In genomic region chr7:153473189-153473588, GRCh38 we compare ENCODE assay signal across 17 cellular contexts.
DNase-seq lines count a peak whose midpoint lies in the region; ATAC-seq and TF ChIP-seq lines count a peak whose summit lies in the region.
"Had no signal": no experiment of that assay in that cellular context is flagged by ENCODE, and none has a peak within 500 bp of the region (broad histone marks: within the 10 kb centered on the region; RNA-seq: fewer than 3 reads in every experiment).

No MANE protein-coding gene starts in this region.

- no peak overlapping the region for H3K27ac ChIP-seq in adrenal gland
- H3K27ac ChIP-seq in left ventricle myocardium inferior (replicated peaks): peak overlapping the region; percentile 69
- no peak overlapping the region for H3K27ac ChIP-seq in testis
- H3K27ac ChIP-seq: HL-60 had no signal

- ATAC-seq in GM21423 (IDR thresholded peaks at IDR 0.05; ENCODE audit: unreplicated experiment) (no peak), SK-N-SH treated with all-trans-retinoic acid at 6 μM for 48 hours (no peak)

- H3K27me3 ChIP-seq in adrenal gland: no peaks in the 10 kb centered on the region
- peaks cover 3% of the 10 kb centered on the region for H3K27me3 ChIP-seq in left ventricle myocardium inferior (ENCODE audit: low read depth)
- no peaks in the 10 kb centered on the region for H3K27me3 ChIP-seq in testis

- TF ChIP-seq CTCF in adrenal gland (IDR thresholded peaks at IDR 0.05) (no peak), left ventricle myocardium inferior (IDR thresholded peaks at IDR 0.05; ENCODE audit: borderline replicate concordance) (no peak), testis (IDR thresholded peaks at IDR 0.05) (no peak)

- no peak overlapping the region for H3K27ac Mint-ChIP-seq in activated CD4-positive, alpha-beta T cell treated with anti-CD3 and anti-CD28 coated beads, Interleukin-2, amount 10 ng/mL, durations not matched to agents 24 days and 14 days
- H3K27ac Mint-ChIP-seq: B cell; CD4-positive, alpha-beta T cell had no signal

- no peak overlapping the region for H3K4me3 ChIP-seq in adrenal gland
- H3K4me3 ChIP-seq in left ventricle myocardium inferior: no peak overlapping the region
- no peak overlapping the region for H3K4me3 ChIP-seq in testis
- H3K4me3 ChIP-seq: HAP-1 had no signal

- intact Hi-C loops in activated CD4-positive, alpha-beta T cell treated with anti-CD3 and anti-CD28 coated beads, Interleukin-2, amount 10 ng/mL, durations not matched to agents 24 days and 14 days (cut with micrococcal nuclease): no loop called here
- intact Hi-C loops in adrenal gland (cut with DNase I): no loop called here
- intact Hi-C loops in left ventricle myocardium inferior (cut with micrococcal nuclease): no loop called here
- intact Hi-C loops in testis (cut with DNase I; ENCODE audit: low total_unique reads): no loop called here

- H3K4me1 ChIP-seq in adrenal gland (replicated peaks in 1 of 2): no peaks in the 10 kb centered on the region
- H3K4me1 ChIP-seq in left ventricle myocardium inferior: peaks cover 4% of the 10 kb centered on the region
- peaks cover 6% of the 10 kb centered on the region for H3K4me1 ChIP-seq in testis
- H3K4me1 ChIP-seq: HAP-1 had no signal

- no peaks in the 10 kb centered on the region for H3K4me1 Mint-ChIP-seq in activated CD4-positive, alpha-beta T cell treated with anti-CD3 and anti-CD28 coated beads, Interleukin-2, amount 10 ng/mL, durations not matched to agents 24 days and 14 days
- H3K4me1 Mint-ChIP-seq: B cell had no signal

- 13 to 31% (median 26%) methylated on average over 1 of the region's 1 CpG for WGBS in adrenal gland, 4 donors
- 27 to 58% methylated on average over 1 of the region's 1 CpG for WGBS in testis, 2 donors

- H3K36me3 ChIP-seq in adrenal gland (replicated peaks in 1 of 2) (no peaks in the 10 kb centered on the region), left ventricle myocardium inferior (no peaks in the 10 kb centered on the region), testis (ENCODE audit: low read depth, missing control alignments) (no peaks in the 10 kb centered on the region)
- H3K36me3 ChIP-seq: HAP-1 had no signal

- peaks cover 4% of the 10 kb centered on the region for H3K9me3 Mint-ChIP-seq in activated CD4-positive, alpha-beta T cell treated with anti-CD3 and anti-CD28 coated beads, Interleukin-2, amount 10 ng/mL, durations not matched to agents 24 days and 14 days

- TF ChIP-seq POLR2A in adrenal gland (IDR thresholded peaks at IDR 0.05): no peak
- TF ChIP-seq POLR2A in testis (IDR thresholded peaks at IDR 0.05): no peak

- H3K4me3 Mint-ChIP-seq in activated CD4-positive, alpha-beta T cell treated with anti-CD3 and anti-CD28 coated beads, Interleukin-2, amount 10 ng/mL, durations not matched to agents 24 days and 14 days: no peak overlapping the region
- H3K4me3 Mint-ChIP-seq: B cell; CD4-positive, alpha-beta T cell had no signal

- H3K9me3 ChIP-seq in adrenal gland (replicated peaks in 1 of 3): no peaks in the 10 kb centered on the region
- no peaks in the 10 kb centered on the region for H3K9me3 ChIP-seq in left ventricle myocardium inferior (replicated peaks)
- H3K9me3 ChIP-seq in testis: no peaks in the 10 kb centered on the region

- H3K36me3 Mint-ChIP-seq in activated CD4-positive, alpha-beta T cell treated with anti-CD3 and anti-CD28 coated beads, Interleukin-2, amount 10 ng/mL, durations not matched to agents 24 days and 14 days (ENCODE audit: low read depth): no peaks in the 10 kb centered on the region

- H3K27me3 Mint-ChIP-seq in activated CD4-positive, alpha-beta T cell treated with anti-CD3 and anti-CD28 coated beads, Interleukin-2, amount 10 ng/mL, durations not matched to agents 24 days and 14 days: no peaks in the 10 kb centered on the region
- H3K27me3 Mint-ChIP-seq: B cell; CD4-positive, alpha-beta T cell had no signal

- DNase-seq in activated CD4-positive, alpha-beta T cell treated with anti-CD3 and anti-CD28 coated beads, Interleukin-2, amount 10 ng/mL, durations not matched to agents 24 days and 14 days: peak; percentile 5
- DNase-seq in activated CD4-positive, alpha-beta T cell treated with anti-CD3 and anti-CD28 coated beads for 1 hour: no peak
- peak; percentile 24 to 62 (median 40) for DNase-seq in adrenal gland
- DNase-seq in left ventricle myocardium inferior: no peak
- peak; percentile 21 for DNase-seq in testis
- DNase-seq in A172 (ENCODE audit: low spot score): no peak
- DNase-seq: C1 segment of cervical spinal cord; Calu3; CD4-positive, alpha-beta T cell; DMS 273 treated with DMSO at 0.1 percent for 48 hours; DMS79; EL had no signal

TF ChIP-seq in SK-N-SH treated with all-trans-retinoic acid at 6 μM for 48 hours, 23 proteins besides CTCF, POLR2A, EP300 and RAD21:
- no peak for TF ChIP-seq ZNF70 (CRISPR knock-in tag; IDR thresholded peaks at IDR 0.05)
- TF ChIP-seq SNAI2 (CRISPR knock-in tag; IDR thresholded peaks at IDR 0.05): no peak
- TF ChIP-seq ZFP3 (CRISPR knock-in tag; IDR thresholded peaks at IDR 0.05): no peak
- TF ChIP-seq ARNTL (CRISPR knock-in tag; IDR thresholded peaks at IDR 0.05; ENCODE audit: borderline replicate concordance, low read depth): no peak
- TF ChIP-seq ZNF565 (CRISPR knock-in tag; conservative IDR thresholded peaks at IDR 0.05; ENCODE audit: low read depth): no peak

Comparison
In these comparisons a context has a peak if more than half of its experiments do, and no peak if none do; other contexts are left out.
1. DNase-seq: peak in activated CD4-positive, alpha-beta T cell treated with anti-CD3 and anti-CD28 coated beads, Interleukin-2, amount 10 ng/mL, durations not matched to agents 24 days and 14 days (single experiment), adrenal gland (7 of 7) and testis (single experiment); none in activated CD4-positive, alpha-beta T cell treated with anti-CD3 and anti-CD28 coated beads for 1 hour (single experiment), left ventricle myocardium inferior (single experiment) and A172 (single experiment).